In genomic region chr7:43938892-43939482, GRCh38 we compare ENCODE assay signal across 28 cellular contexts. TPM values are rescaled to one million over a fixed set of nuclear protein-coding genes. Genes with fewer than 3 reads are reported as not detected.
"Had no signal": no experiment of that assay in that cellular context is flagged by ENCODE, and none has a peak within 500 bp of the region (broad histone marks: within the 10 kb centered on the region; RNA-seq: fewer than 3 reads in every experiment).

No MANE protein-coding gene starts in this region.

- DNase-seq: activated CD4-positive, alpha-beta T cell treated with anti-CD3 and anti-CD28 coated beads for 4 hours; activated CD4-positive, alpha-beta T cell treated with anti-CD3 and anti-CD28 coated beads, Interleukin-2, amount 50 U/mL, for 4 hours; activated effector memory CD4-positive, alpha-beta T cell treated with anti-CD3 and anti-CD28 coated beads, Interleukin-2, amount 50 U/mL, for 16 hours; activated naive CD4-positive, alpha-beta T cell treated with anti-CD3 and anti-CD28 coated beads for 36 hours; activated naive CD8-positive, alpha-beta T cell treated with anti-CD3 and anti-CD28 coated beads, Interleukin-2, amount 10 ng/mL, durations not matched to agents 7 days and 5 days; activated T-cell treated with anti-CD3 and anti-CD28 coated beads for 4 hours; caudate nucleus; foreskin keratinocyte; heart right ventricle; naive B cell; nephron progenitor cell; ovary; stimulated activated CD4-positive, alpha-beta T cell treated with anti-CD3 and anti-CD28 coated beads, Interleukin-15, amount 100 ng/mL, for 24 hours; stimulated activated CD4-positive, alpha-beta T cell treated with anti-CD3 and anti-CD28 coated beads, Interleukin-2, amount 100 ng/mL, for 24 hours; stimulated activated naive CD4-positive, alpha-beta T cell; T-helper 1 cell had no signal

- H3K4me1 Mint-ChIP-seq: activated naive CD8-positive, alpha-beta T cell treated with anti-CD3 and anti-CD28 coated beads, Interleukin-2, amount 10 ng/mL, durations not matched to agents 7 days and 5 days; naive B cell; nephron progenitor cell had no signal

- H3K27me3 ChIP-seq: foreskin keratinocyte, heart right ventricle, neutrophil, ovary, tibial nerve had no signal

- H3K27me3 Mint-ChIP-seq: activated naive CD8-positive, alpha-beta T cell treated with anti-CD3 and anti-CD28 coated beads, Interleukin-2, amount 10 ng/mL, durations not matched to agents 7 days and 5 days; naive B cell had no signal

- H3K27ac Mint-ChIP-seq: activated naive CD4-positive, alpha-beta T cell treated with anti-CD3 and anti-CD28 coated beads for 36 hours; activated naive CD8-positive, alpha-beta T cell treated with anti-CD3 and anti-CD28 coated beads, Interleukin-2, amount 10 ng/mL, durations not matched to agents 7 days and 5 days; naive B cell; nephron progenitor cell; T-helper 2 cell treated with Interferon-gamma antibody and Interleukin-4, amounts not matched to agents 5 μg/mL and 100 μg/mL, for 36 hours had no signal

- ATAC-seq: esophagus mucosa, foreskin keratinocyte had no signal

- H3K36me3 ChIP-seq: neutrophil, ovary, prostate gland had no signal

- H3K9me3 ChIP-seq: heart right ventricle, neutrophil, ovary, prostate gland, tibial nerve had no signal

- H3K27ac ChIP-seq: foreskin keratinocyte, heart right ventricle, neutrophil, ovary, prostate gland, tibial nerve had no signal

- H3K4me3 ChIP-seq: heart right ventricle, lung, ovary, prostate gland, tibial nerve had no signal

- H3K36me3 Mint-ChIP-seq: activated naive CD8-positive, alpha-beta T cell treated with anti-CD3 and anti-CD28 coated beads, Interleukin-2, amount 10 ng/mL, durations not matched to agents 7 days and 5 days had no signal

- H3K4me3 Mint-ChIP-seq: activated naive CD4-positive, alpha-beta T cell treated with anti-CD3 and anti-CD28 coated beads for 36 hours; activated naive CD8-positive, alpha-beta T cell treated with anti-CD3 and anti-CD28 coated beads, Interleukin-2, amount 10 ng/mL, durations not matched to agents 7 days and 5 days; naive B cell; nephron progenitor cell; T-helper 2 cell treated with Interferon-gamma antibody and Interleukin-4, amounts not matched to agents 5 μg/mL and 100 μg/mL, for 36 hours had no signal

- H3K9me3 Mint-ChIP-seq: activated naive CD4-positive, alpha-beta T cell treated with anti-CD3 and anti-CD28 coated beads for 36 hours; activated naive CD8-positive, alpha-beta T cell treated with anti-CD3 and anti-CD28 coated beads, Interleukin-2, amount 10 ng/mL, durations not matched to agents 7 days and 5 days; naive B cell; nephron progenitor cell; T-helper 2 cell treated with Interferon-gamma antibody and Interleukin-4, amounts not matched to agents 5 μg/mL and 100 μg/mL, for 36 hours had no signal

- H3K4me1 ChIP-seq: foreskin keratinocyte, prostate gland, tibial nerve had no signal

RNA-seq across cellular contexts. Expression of gene SPDYE1, which starts 58.7 kb away (rescaled TPM):
- total RNA-seq: activated naive CD4-positive, alpha-beta T cell treated with anti-CD3 and anti-CD28 coated beads for 36 hours; astrocyte; chondrocyte; esophagus mucosa; foreskin keratinocyte; glomerular endothelial cell; kidney epithelial cell; temporal lobe; tibial nerve; urinary bladder had no signal
- polyA plus RNA-seq: foreskin keratinocyte, heart right ventricle, lung, urinary bladder had no signal
